ENCODE assay signal across 22 cellular contexts in the genomic region with DNA sequence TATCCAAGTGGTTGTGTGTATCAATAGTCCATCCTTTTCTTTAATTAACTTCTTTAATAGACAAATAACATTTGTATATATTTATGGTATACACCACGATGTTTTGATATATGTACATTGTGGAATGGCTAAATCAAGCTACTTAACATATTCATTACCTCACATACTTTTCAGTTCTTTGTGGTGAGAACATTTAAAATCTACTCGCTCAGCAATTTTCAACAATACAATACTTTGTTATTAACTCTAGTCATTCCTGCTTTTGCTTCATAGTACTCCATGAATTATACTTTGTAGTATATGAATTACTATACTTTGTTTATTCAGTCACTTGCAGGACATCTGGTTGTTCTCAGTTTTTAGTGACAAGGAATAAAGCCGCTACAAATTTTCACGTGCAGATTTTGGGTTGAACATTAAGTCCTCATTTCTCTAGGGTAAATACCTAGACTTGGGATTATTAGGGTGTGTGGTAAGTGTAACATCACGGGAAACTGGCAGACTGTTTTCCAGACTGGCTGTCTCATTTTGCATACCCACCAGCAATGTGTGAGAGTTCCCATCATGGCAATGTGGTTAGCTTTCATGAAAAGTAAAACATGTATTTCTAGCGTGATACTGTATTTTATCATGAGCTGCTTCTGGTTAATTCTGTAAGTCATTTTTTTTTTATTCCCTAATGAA.
DNase-seq lines count a peak whose midpoint lies in the region; ATAC-seq, FAIRE-seq and TF ChIP-seq lines count a peak whose summit lies in the region.
"Had no signal": no experiment of that assay in that cellular context is flagged by ENCODE, and none has a peak within 500 bp of the region (broad histone marks: within the 10 kb centered on the region; RNA-seq: fewer than 3 reads in every experiment).

No MANE protein-coding gene starts in this region.

- H3K79me2 ChIP-seq in astrocyte (ENCODE audit: insufficient read depth, low read length) (no peaks in the 10 kb centered on the region), smooth muscle cell (ENCODE audit: low read depth) (no peaks in the 10 kb centered on the region)

- H3K9me3 ChIP-seq in heart right ventricle, result no peaks in the 10 kb centered on the region
- H3K9me3 ChIP-seq in IMR-90 (ENCODE audit: control insufficient read depth, insufficient read depth, low read length), result no peaks in the 10 kb centered on the region
- H3K9me3 ChIP-seq in astrocyte (ENCODE audit: insufficient read depth, low read depth, low read length), result no peaks in the 10 kb centered on the region
- H3K9me3 ChIP-seq in smooth muscle cell (replicated peaks; ENCODE audit: low read depth), result no peaks in the 10 kb centered on the region

- no peak overlapping the region for H2BK120ac ChIP-seq in IMR-90 (ENCODE audit: low read depth, low read length)

- H3K27ac ChIP-seq in heart right ventricle, result peak overlapping the region in 7 of 10 donors; percentile 79 to 92 (median 85)
- no peak overlapping the region for H3K27ac ChIP-seq in IMR-90 (ENCODE audit: insufficient read depth, low read length)
- H3K27ac ChIP-seq in astrocyte (ENCODE audit: low read depth, low read length), result no peak overlapping the region
- H3K27ac ChIP-seq in smooth muscle cell (ENCODE audit: low read depth), result no peak overlapping the region
- H3K27ac ChIP-seq in brain microvascular endothelial cell, result no peak overlapping the region
- H3K27ac ChIP-seq: RWPE1 had no signal

- no peak overlapping the region for H2BK15ac ChIP-seq in IMR-90 (ENCODE audit: low read depth, low read length)

- TF ChIP-seq CTCF in heart right ventricle (IDR thresholded peaks at IDR 0.05), result no peak
- no peak for TF ChIP-seq CTCF in IMR-90 (conservative IDR thresholded peaks at IDR 0.05; ENCODE audit: low read depth, low read length)
- TF ChIP-seq CTCF in astrocyte (IDR thresholded peaks at IDR 0.05; ENCODE audit: insufficient read depth, low read depth, low read length), result no peak
- no peak for TF ChIP-seq CTCF in smooth muscle cell (IDR thresholded peaks at IDR 0.05; ENCODE audit: borderline replicate concordance, insufficient read depth, poor library complexity, severe bottlenecking)
- no peak for TF ChIP-seq CTCF in brain microvascular endothelial cell (IDR thresholded peaks at IDR 0.05; ENCODE audit: low read depth, low read length, missing control alignments)
- TF ChIP-seq CTCF in osteocyte (IDR thresholded peaks at IDR 0.05), result no peak

- no TSS peak for BruUV-seq in IMR-90 (replicated peaks; lab: Mats Ljungman, UMichigan)

- H3K36me3 ChIP-seq in heart right ventricle, result no peaks in the 10 kb centered on the region
- no peaks in the 10 kb centered on the region for H3K36me3 ChIP-seq in IMR-90 (ENCODE audit: control insufficient read depth, insufficient read depth, low read length)
- H3K36me3 ChIP-seq in astrocyte (ENCODE audit: insufficient read depth, low read length), result no peaks in the 10 kb centered on the region
- no peaks in the 10 kb centered on the region for H3K36me3 ChIP-seq in smooth muscle cell (ENCODE audit: low read depth)
- no peaks in the 10 kb centered on the region for H3K36me3 ChIP-seq in brain microvascular endothelial cell (replicated peaks)

- POLR2A ChIA-PET in IMR-90 (lab: Charles Lee; ENCODE audit: unreplicated experiment), result no interaction called here

- H4K8ac ChIP-seq in IMR-90 (ENCODE audit: low read depth in 2 of 2, low read length in 2 of 2), result no peak overlapping the region

- no peaks in the 10 kb centered on the region for H3F3A ChIP-seq in smooth muscle cell (ENCODE audit: low read depth)

- FAIRE-seq in astrocyte (lab: Jason Lieb, UNC), result no peak
- FAIRE-seq: D721Med, GM12878 had no signal

- no peak for ATAC-seq in heart right ventricle
- no peak for ATAC-seq in Right ventricle myocardium superior (ENCODE audit: poor library complexity)
- ATAC-seq in IMR-90 (ENCODE audit: low read depth), result no peak
- ATAC-seq: GM12878 had no signal

- dilution Hi-C loops in IMR-90 (cut with HindIII; ENCODE audit: low sequenced_read_pairs, unreplicated experiment), result no loop called here

- TF ChIP-seq POLR2A in IMR-90 (IDR thresholded peaks at IDR 0.05; ENCODE audit: low read depth, low read length), result no peak

- no peak overlapping the region for H4K5ac ChIP-seq in IMR-90 (ENCODE audit: low read depth, low read length)

- no peak overlapping the region for H2AK9ac ChIP-seq in IMR-90 (replicated peaks; ENCODE audit: low read depth, low read length, poor library complexity)

- no peak overlapping the region for H3K4ac ChIP-seq in IMR-90 (ENCODE audit: low read depth, low read length)

- peaks cover 4% of the 10 kb centered on the region for H3K9me3 Mint-ChIP-seq in astrocyte (ENCODE audit: unreplicated experiment)
- H3K9me3 Mint-ChIP-seq in osteocyte (ENCODE audit: unreplicated experiment), result no peaks in the 10 kb centered on the region
- H3K9me3 Mint-ChIP-seq: HFFc6 had no signal

- H3K4me1 Mint-ChIP-seq in astrocyte (ENCODE audit: low read depth, unreplicated experiment) (peaks cover 38% of the 10 kb centered on the region), osteocyte (ENCODE audit: unreplicated experiment) (peaks cover 3% of the 10 kb centered on the region)
- H3K4me1 Mint-ChIP-seq: B cell had no signal

- H3K4me3 ChIP-seq in heart right ventricle (peak overlapping the region in 9 of 10 donors; percentile 13 to 61 (median 54)), IMR-90 (ENCODE audit: insufficient read depth, low read depth, low read length) (no peak overlapping the region), astrocyte (ENCODE audit: insufficient read depth, low read depth, low read length) (no peak overlapping the region), smooth muscle cell (no peak overlapping the region), brain microvascular endothelial cell (ENCODE audit: low read depth, low read length) (no peak overlapping the region)
- H3K4me3 ChIP-seq: GM12878 had no signal

- no peak overlapping the region for H3K18ac ChIP-seq in IMR-90 (ENCODE audit: low read depth, low read length)

- no peaks in the 10 kb centered on the region for H4K20me1 ChIP-seq in IMR-90 (ENCODE audit: insufficient read depth, low read length)
- H4K20me1 ChIP-seq in astrocyte (ENCODE audit: insufficient read depth, low read length), result no peaks in the 10 kb centered on the region
- H4K20me1 ChIP-seq in smooth muscle cell (ENCODE audit: low read depth), result no peaks in the 10 kb centered on the region

- H3K23ac ChIP-seq in IMR-90 (ENCODE audit: low read depth, low read length), result no peak overlapping the region

- 41 to 49% methylated on average over 6 of the region's 6 CpGs for WGBS in heart right ventricle, 2 donors
- WGBS in IMR-90 (ENCODE audit: extremely low coverage in 2 of 2, insufficient read length in 1 of 2), 2 experiments, result no CpG with 5 or more reads among the region's 6 CpGs
- WGBS in smooth muscle cell (ENCODE audit: low lambda C conversion rate), result 74% methylated on average over 6 of the region's 6 CpGs

- DNase-seq in heart right ventricle, result no peak
- DNase-seq in Right ventricle myocardium superior, result no peak
- no peak for DNase-seq in IMR-90
- DNase-seq in astrocyte (ENCODE audit: low read depth), result no peak
- DNase-seq in smooth muscle cell (lab: John Stamatoyannopoulos, UW; ENCODE audit: unreplicated experiment), result no peak
- no peak for DNase-seq in brain microvascular endothelial cell
- DNase-seq in osteocyte (ENCODE audit: extremely low spot score, unreplicated experiment), result no peak
- no peak for DNase-seq in DMS153 treated with DMSO at 0.1 percent for 48 hours (lab: John Stamatoyannopoulos, UW; ENCODE audit: unreplicated experiment)
- DNase-seq: 8988T, DMS79, H7, HFFc6, KBM-7, NCI-H1105, NCI-H146, NCI-H2029, NCI-H2227 treated with DMSO at 0.1 percent for 48 hours, NCI-H510A had no signal

- no peak overlapping the region for H4K91ac ChIP-seq in IMR-90 (ENCODE audit: insufficient read depth, low read depth, low read length)

- H3K4me1 ChIP-seq in heart right ventricle (peaks cover 0 to 14% (median 0%) of the 10 kb centered on the region in 9 donors), IMR-90 (ENCODE audit: control insufficient read depth, insufficient read depth, low read length) (no peaks in the 10 kb centered on the region), astrocyte (ENCODE audit: insufficient read depth, low read length) (peaks cover 6% of the 10 kb centered on the region), smooth muscle cell (ENCODE audit: low read depth) (peaks cover 3% of the 10 kb centered on the region)

- no peak overlapping the region for H3K9ac ChIP-seq in IMR-90 (ENCODE audit: low read depth, low read length)
- H3K9ac ChIP-seq in astrocyte (ENCODE audit: low read length), result no peak overlapping the region
- H3K9ac ChIP-seq in smooth muscle cell (ENCODE audit: low read depth), result no peak overlapping the region

- TF ChIP-seq RAD21 in IMR-90 (IDR thresholded peaks at IDR 0.05; ENCODE audit: low read length), result no peak

- no peaks in the 10 kb centered on the region for H3K27me3 ChIP-seq in heart right ventricle
- H3K27me3 ChIP-seq in IMR-90 (ENCODE audit: control insufficient read depth, insufficient read depth, low read length), result no peaks in the 10 kb centered on the region
- H3K27me3 ChIP-seq in astrocyte (ENCODE audit: insufficient read depth, low read length), result no peaks in the 10 kb centered on the region
- no peaks in the 10 kb centered on the region for H3K27me3 ChIP-seq in smooth muscle cell (ENCODE audit: low read depth)
- no peaks in the 10 kb centered on the region for H3K27me3 ChIP-seq in brain microvascular endothelial cell (replicated peaks)

- no peaks in the 10 kb centered on the region for H3K9me1 ChIP-seq in IMR-90 (ENCODE audit: insufficient read depth, low read length)

- H3K79me1 ChIP-seq in IMR-90 (ENCODE audit: low read depth in 1 of 2, low read length in 2 of 2), result no peaks in the 10 kb centered on the region

- no peak overlapping the region for H2BK5ac ChIP-seq in IMR-90 (ENCODE audit: low read depth, low read length, poor library complexity, severe bottlenecking)

- no peak overlapping the region for H3K56ac ChIP-seq in IMR-90 (ENCODE audit: extremely low read depth, insufficient read depth, low read length)

- in situ Hi-C loops in IMR-90 (cut with MboI; ENCODE audit: low sequenced_read_pairs), result no loop called here
- in situ Hi-C loops in brain microvascular endothelial cell (cut with HindIII; ENCODE audit: low pct_ligation_motif_present, low sequenced_read_pairs), result no loop called here

- H3K36me3 Mint-ChIP-seq in astrocyte (ENCODE audit: low read depth, unreplicated experiment) (peaks cover 7% of the 10 kb centered on the region), osteocyte (ENCODE audit: unreplicated experiment) (no peaks in the 10 kb centered on the region)

- H2BK20ac ChIP-seq in IMR-90 (ENCODE audit: low read depth, low read length), result no peak overlapping the region

- H2AK5ac ChIP-seq in IMR-90 (ENCODE audit: low read depth, low read length), result no peak overlapping the region

- no peaks in the 10 kb centered on the region for H3K27me3 Mint-ChIP-seq in astrocyte (ENCODE audit: low read depth, unreplicated experiment)
- H3K27me3 Mint-ChIP-seq in osteocyte (ENCODE audit: unreplicated experiment), result peaks cover 3% of the 10 kb centered on the region
- H3K27me3 Mint-ChIP-seq: B cell had no signal

- no peak overlapping the region for H3K4me3 Mint-ChIP-seq in astrocyte (ENCODE audit: unreplicated experiment)
- H3K4me3 Mint-ChIP-seq in osteocyte (ENCODE audit: unreplicated experiment), result no peak overlapping the region
- H3K4me3 Mint-ChIP-seq: B cell, HFFc6 had no signal

- no peak overlapping the region for H3K4me2 ChIP-seq in IMR-90 (ENCODE audit: low read depth, low read length)
- H3K4me2 ChIP-seq in astrocyte (ENCODE audit: low read length), result no peak overlapping the region
- H3K4me2 ChIP-seq in smooth muscle cell, result peak overlapping the region; percentile 16

- H2AFZ ChIP-seq in IMR-90 (replicated peaks; ENCODE audit: low read length, poor library complexity), result no peak overlapping the region
- no peak overlapping the region for H2AFZ ChIP-seq in astrocyte (ENCODE audit: low read depth, low read length)
- H2AFZ ChIP-seq in smooth muscle cell (ENCODE audit: low read depth), result no peak overlapping the region

- H3K14ac ChIP-seq in IMR-90 (replicated peaks; ENCODE audit: low read depth, low read length), result no peak overlapping the region

- H3K27ac Mint-ChIP-seq in astrocyte (ENCODE audit: unreplicated experiment), result peak overlapping the region; percentile 71
- H3K27ac Mint-ChIP-seq in osteocyte (ENCODE audit: unreplicated experiment), result no peak overlapping the region
- H3K27ac Mint-ChIP-seq: B cell, HFFc6 had no signal

- intact Hi-C loops in heart right ventricle (cut with DNase I), result loop anchor here in 4 of 10 donors (5.0 to 10.0 kb wide), 5 partner anchors 58 to 212 kb away; no protein-coding TSS in a partner anchor
- intact Hi-C loops in Right ventricle myocardium superior (cut with DNase I), result loop anchor here (10.0 kb wide), 1 partner anchor 212 kb away; no protein-coding TSS in a partner anchor
- intact Hi-C loops in IMR-90 (cut with micrococcal nuclease), result no loop called here

- CTCF ChIA-PET in IMR-90 (lab: Yijun Ruan, JAX), result interaction anchor here (0.6 kb wide), 1 partner anchor 62 kb away, joined by 4 read pairs; no protein-coding TSS in a partner anchor

Comparison
In these comparisons a context has a peak if more than half of its experiments do, and no peak if none do; other contexts are left out.
1. H3K27ac ChIP-seq: peak in heart right ventricle (7 of 10); none in IMR-90 (single experiment), astrocyte (single experiment), smooth muscle cell (single experiment) and brain microvascular endothelial cell (single experiment).
2. H3K4me3 ChIP-seq: peak in heart right ventricle (9 of 10); none in IMR-90 (single experiment), astrocyte (single experiment), smooth muscle cell (single experiment) and brain microvascular endothelial cell (single experiment).